Comparison of ENCODE assay signal across 8 cellular contexts in genomic region chr17:61862105-61862574, GRCh38. TPM values are rescaled to one million over a fixed set of nuclear protein-coding genes. Genes with fewer than 3 reads are reported as not detected.
DNase-seq lines count a peak whose midpoint lies in the region; ATAC-seq, FAIRE-seq and TF ChIP-seq lines count a peak whose summit lies in the region.

No MANE protein-coding gene starts in this region.

- no peak for TF ChIP-seq RAD21 in HepG2 (CRISPR knock-in tag; IDR thresholded peaks at IDR 0.05)

- H3K36me3 ChIP-seq in HepG2 (replicated peaks in 1 of 2; ENCODE audit: control insufficient read depth in 1 of 2, insufficient read depth in 2 of 2, low read length in 2 of 2) (peaks cover 1 to 7% of the 10 kb centered on the region in 2 experiments; a peak in 2 of 5 replicates), right lobe of liver (peaks cover 0 to 2% (median 0%) of the 10 kb centered on the region in 4 donors), RWPE2 (ENCODE audit: low read depth) (peaks cover 52% of the 10 kb centered on the region), fibroblast of lung (ENCODE audit: control insufficient read depth, insufficient read depth, low read length) (no peaks in the 10 kb centered on the region)

- H3K4me1 ChIP-seq in HepG2 (ENCODE audit: insufficient read depth, low read length): peaks cover 34% of the 10 kb centered on the region
- H3K4me1 ChIP-seq in right lobe of liver: peaks cover 0 to 12% (median 0%) of the 10 kb centered on the region in 4 donors
- peaks cover 25% of the 10 kb centered on the region for H3K4me1 ChIP-seq in RWPE2 (ENCODE audit: insufficient read depth, poor library complexity, severe bottlenecking)
- peaks cover 9% of the 10 kb centered on the region for H3K4me1 ChIP-seq in fibroblast of lung (ENCODE audit: control insufficient read depth, extremely low read depth, insufficient read depth, low read length)

- H3K9ac ChIP-seq in HepG2 (ENCODE audit: insufficient read depth, low read depth, low read length) (peak overlapping the region; percentile 88), fibroblast of lung (ENCODE audit: insufficient read depth, low read length) (peak overlapping the region; percentile 29)

- H3K27me3 Mint-ChIP-seq in type B pancreatic cell: no peaks in the 10 kb centered on the region

- TF ChIP-seq EP300 in HepG2 (IDR thresholded peaks at IDR 0.05; ENCODE audit: low read depth in 2 of 2, low read length in 2 of 2): no peak
- no peak for TF ChIP-seq EP300 in HepG2 (CRISPR knock-in tag; IDR thresholded peaks at IDR 0.05; ENCODE audit: borderline replicate concordance)

- no peak overlapping the region for H2AFZ ChIP-seq in HepG2 (ENCODE audit: low read length)
- peak overlapping the region; percentile 98 for H2AFZ ChIP-seq in fibroblast of lung (ENCODE audit: low read length)

- H3K27ac ChIP-seq in HepG2 (ENCODE audit: extremely low read length, insufficient read depth, low read length) (peak overlapping the region; percentile 95), right lobe of liver (no peak overlapping the region), RWPE2 (ENCODE audit: poor library complexity, severe bottlenecking) (peak overlapping the region; percentile 90), fibroblast of lung (ENCODE audit: insufficient read depth, low read length) (peak overlapping the region; percentile 38)

- intact Hi-C loops in HepG2 (cut with micrococcal nuclease; ENCODE audit: unreplicated experiment): no loop called here
- intact Hi-C loops in right lobe of liver (cut with DNase I): no loop called here

- no peak for TF ChIP-seq POLR2A in HepG2 (IDR thresholded peaks at IDR 0.05; ENCODE audit: insufficient read depth in 1 of 2, low read depth in 2 of 2, low read length in 2 of 2)
- TF ChIP-seq POLR2A in right lobe of liver (IDR thresholded peaks at IDR 0.05): no peak

- H3K36me3 Mint-ChIP-seq in type B pancreatic cell: peaks cover 3% of the 10 kb centered on the region

- WGBS in HepG2 (ENCODE audit: low lambda C conversion rate): 8% methylated on average over 1 of the region's 1 CpG
- WGBS in right lobe of liver (ENCODE audit: insufficient coverage, low coverage, low lambda C conversion rate, missing lambda C conversion rate): 31% methylated on average over 1 of the region's 1 CpG

- TF ChIP-seq CTCF in HepG2 (CRISPR knock-in tag; IDR thresholded peaks at IDR 0.05) (no peak), right lobe of liver (IDR thresholded peaks at IDR 0.05) (no peak), RWPE2 (IDR thresholded peaks at IDR 0.05; ENCODE audit: poor library complexity, severe bottlenecking) (no peak), fibroblast of lung (conservative IDR thresholded peaks at IDR 0.05 in 1 of 2, IDR thresholded peaks at IDR 0.05 in 1 of 2; ENCODE audit: low read depth in 1 of 2, low read length in 2 of 2) (no peak), type B pancreatic cell (conservative IDR thresholded peaks at IDR 0.05) (no peak)

- H3K79me2 ChIP-seq in HepG2 (ENCODE audit: insufficient read depth, low read length) (peaks cover 30% of the 10 kb centered on the region), fibroblast of lung (ENCODE audit: control insufficient read depth, insufficient read depth, low read length) (peaks cover 19% of the 10 kb centered on the region)

- ATAC-seq in HepG2 (no peak), right lobe of liver (no peak), RWPE2 (ENCODE audit: low read depth) (peak; percentile 70), HG03045 (IDR thresholded peaks at IDR 0.05; ENCODE audit: unreplicated experiment) (no peak)

- H3K9me3 ChIP-seq in HepG2 (ENCODE audit: low read length): no peaks in the 10 kb centered on the region
- H3K9me3 ChIP-seq in right lobe of liver: no peaks in the 10 kb centered on the region
- no peaks in the 10 kb centered on the region for H3K9me3 ChIP-seq in RWPE2 (ENCODE audit: severe bottlenecking)
- H3K9me3 ChIP-seq in fibroblast of lung (ENCODE audit: control insufficient read depth, insufficient read depth, low read depth, low read length): no peaks in the 10 kb centered on the region

- H3K9me3 Mint-ChIP-seq in type B pancreatic cell: no peaks in the 10 kb centered on the region

- FAIRE-seq in HepG2 (lab: Jason Lieb, UNC): no peak

- BruUV-seq in HepG2 (replicated peaks; lab: Mats Ljungman, UMichigan): no TSS peak

- H4K20me1 ChIP-seq in HepG2 (ENCODE audit: insufficient read depth, low read length): no peaks in the 10 kb centered on the region
- H4K20me1 ChIP-seq in fibroblast of lung (ENCODE audit: control insufficient read depth, extremely low read depth, insufficient read depth, low read length): no peaks in the 10 kb centered on the region

- no peaks in the 10 kb centered on the region; a peak in 1 of 5 replicates for H3K27me3 ChIP-seq in HepG2 (ENCODE audit: control insufficient read depth in 1 of 2, insufficient read depth in 2 of 2, low read length in 2 of 2)
- no peaks in the 10 kb centered on the region for H3K27me3 ChIP-seq in right lobe of liver
- H3K27me3 ChIP-seq in RWPE2 (ENCODE audit: insufficient read depth, poor library complexity, severe bottlenecking): no peaks in the 10 kb centered on the region
- no peaks in the 10 kb centered on the region for H3K27me3 ChIP-seq in fibroblast of lung (ENCODE audit: control insufficient read depth, insufficient read depth, low read length)

- H3K4me2 ChIP-seq in HepG2 (ENCODE audit: low read depth, low read length) (peak overlapping the region; percentile 75), fibroblast of lung (ENCODE audit: extremely low read depth, insufficient read depth, low read length) (peak overlapping the region; percentile 64)

- H3K4me1 Mint-ChIP-seq in type B pancreatic cell (ENCODE audit: unreplicated experiment): peaks cover 26% of the 10 kb centered on the region

- H3K4me3 ChIP-seq in HepG2 (replicated peaks in 1 of 3; ENCODE audit: insufficient read depth in 1 of 3, low read depth in 2 of 3, low read length in 3 of 3) (peak overlapping the region; percentile 71 to 93 (median 91); a peak in 5 of 6 replicates), right lobe of liver (no peak overlapping the region), RWPE2 (ENCODE audit: severe bottlenecking) (peak overlapping the region; percentile 82), fibroblast of lung (replicated peaks in 1 of 4; ENCODE audit: control extremely low read depth in 1 of 4, insufficient read depth in 1 of 4, low read depth in 3 of 4, low read length in 4 of 4) (peak overlapping the region; percentile 79 to 99 (median 97))

- POLR2A ChIA-PET in HepG2 (lab: Yijun Ruan, JAX): interaction anchor here (1.3 to 2.7 kb wide), 2 partner anchors 189 to 204 kb away, joined by 5 to 13 read pairs; no protein-coding TSS in a partner anchor

- DNase-seq in HepG2 (ENCODE audit: low spot score): peak; percentile 27
- no peak for DNase-seq in right lobe of liver
- DNase-seq in RWPE2 (ENCODE audit: low spot score): no peak
- peak; percentile 39 to 57 for DNase-seq in fibroblast of lung (ENCODE audit: low read depth in 2 of 2)
- no peak for DNase-seq in type B pancreatic cell (ENCODE audit: extremely low spot score, unreplicated experiment)
- no peak for DNase-seq in foreskin melanocyte
- no peak for DNase-seq in NCI-H345 (lab: John Stamatoyannopoulos, UW)

- CTCF ChIA-PET in HepG2 (lab: Yijun Ruan, JAX; ENCODE audit: low intra/inter-chr PET ratio, low total read pairs): no interaction called here

- in situ Hi-C loops in HepG2 (cut with HindIII; ENCODE audit: extremely low pct_ligation_motif_present, low pct_unique_long_range_greater_than_20kb): no loop called here

- peak overlapping the region; percentile 98 for H3K27ac Mint-ChIP-seq in type B pancreatic cell

- H3K4me3 Mint-ChIP-seq in type B pancreatic cell: peak overlapping the region; percentile 98

TF ChIP-seq in HepG2, 621 proteins besides CTCF, POLR2A, EP300 and RAD21:
- no peak for TF ChIP-seq NFYC (CRISPR knock-in tag; IDR thresholded peaks at IDR 0.05)
- no peak for TF ChIP-seq KDM1A (CRISPR knock-in tag; IDR thresholded peaks at IDR 0.05)
- TF ChIP-seq SRF (IDR thresholded peaks at IDR 0.05; ENCODE audit: low read depth, low read length): peak; percentile 30; the same call in 1 of the 2 replicates
- TF ChIP-seq ZKSCAN1 (IDR thresholded peaks at IDR 0.05; ENCODE audit: low read length): peak; percentile 73

RNA-seq across cellular contexts. Expression of gene BRIP1, which starts 1.2 kb away (rescaled TPM):
- total RNA-seq in HepG2 (2016; rRNA removed; fragmentation: Illumina TruSeq; extraction: Trizol) (27.7 and 33.5 TPM in 2 replicates), right lobe of liver (1 to 10 TPM; 1.0 to 1.6 (median 1.1) TPM), fibroblast of lung (2.6 and 4.0 TPM in 2 replicates), type B pancreatic cell (ENCODE audit: low replicate concordance) (9.5 and 18.9 TPM in 2 replicates)
- total RNA-seq in HepG2 (2016; cell fraction: cytosol; rRNA removed; fragmentation: Illumina TruSeq; extraction: Trizol; ENCODE audit: low read depth): 37.5 and 47.7 TPM in 2 replicates
- total RNA-seq in HepG2 (2016; cell fraction: insoluble cytoplasmic fraction; rRNA removed; fragmentation: Illumina TruSeq; extraction: Trizol): 24.9 and 32.6 TPM in 2 replicates
- 18.0 and 21.5 TPM in 2 replicates for total RNA-seq in HepG2 (2016; cell fraction: membrane; rRNA removed; fragmentation: Illumina TruSeq; extraction: Trizol)
- 40.9 and 44.0 TPM in 2 replicates for total RNA-seq in HepG2 (2016; cell fraction: nucleus; rRNA removed; fragmentation: Illumina TruSeq; extraction: Trizol)
- polyA plus RNA-seq in HepG2 (2011; rRNA removed) (2.2 and 3.8 TPM in 2 replicates), fibroblast of lung (6.6 and 8.1 TPM in 2 replicates)
- polyA plus RNA-seq in HepG2 (2011; cell fraction: cytosol; rRNA removed): 1.1 and 1.5 TPM in 2 replicates
- polyA plus RNA-seq in HepG2 (2011; cell fraction: nucleus; rRNA removed): 2.5 and 3.6 TPM in 2 replicates
- polyA plus RNA-seq in HepG2 (2012): 1.9 and 4.6 TPM in 2 replicates
- 0.62 TPM in 2 replicates for polyA plus RNA-seq in HepG2 (2016; cell fraction: cytosol; fragmentation: Illumina TruSeq; extraction: Trizol; ENCODE audit: low read depth)
- 13.9 and 17.5 TPM in 2 replicates for polyA plus RNA-seq in HepG2 (2016; cell fraction: insoluble cytoplasmic fraction; fragmentation: Illumina TruSeq; extraction: Trizol; ENCODE audit: low read depth)
- 1.3 and 1.8 TPM in 2 replicates for polyA plus RNA-seq in HepG2 (2016; cell fraction: membrane; fragmentation: Illumina TruSeq; extraction: Trizol; ENCODE audit: low read depth)
- 18.8 and 20.1 TPM in 2 replicates for polyA plus RNA-seq in HepG2 (2016; cell fraction: nucleus; fragmentation: Illumina TruSeq; extraction: Trizol; ENCODE audit: insufficient read depth, low read depth)
- 13.9 and 17.2 TPM in 2 replicates for polyA minus RNA-seq in HepG2 (2011; rRNA and poly(A)+ RNA removed; ENCODE audit: low replicate concordance)
- polyA minus RNA-seq in HepG2 (2011; cell fraction: cytosol; rRNA and poly(A)+ RNA removed): 5.5 and 11.3 TPM in 2 replicates
- polyA minus RNA-seq in HepG2 (2011; cell fraction: nucleus; rRNA and poly(A)+ RNA removed): 28.3 and 38.4 TPM in 2 replicates
- polyA plus RNA-seq in fibroblast of lung (2012): 3.7 and 4.7 TPM in 2 replicates
- polyA minus RNA-seq in fibroblast of lung (ENCODE audit: low replicate concordance): 1.3 and 1.6 TPM in 2 replicates

Comparison
In these comparisons a context has a peak if more than half of its experiments do, and no peak if none do; other contexts are left out.
1. DNase-seq: peak in HepG2 (single experiment) and fibroblast of lung (2 of 2); none in right lobe of liver (0 of 3), RWPE2 (single experiment), type B pancreatic cell (single experiment), foreskin melanocyte (single experiment) and NCI-H345 (single experiment).
2. H3K27ac ChIP-seq: peak in HepG2 (single experiment), RWPE2 (single experiment) and fibroblast of lung (single experiment); none in right lobe of liver (0 of 3).
3. H3K4me3 ChIP-seq: peak in HepG2 (3 of 3), RWPE2 (single experiment) and fibroblast of lung (4 of 4); none in right lobe of liver (0 of 3).